Comparison of ENCODE assay signal across 1 cellular context in genomic region chr21:29299906-29300546, GRCh38.
TF ChIP-seq lines count a peak whose summit lies in the region.

No MANE protein-coding gene starts in this region.

TF ChIP-seq in K562, 482 proteins besides CTCF, POLR2A, EP300 and RAD21 (continued from another document and continues in another):
- TF ChIP-seq TFE3 (CRISPR knock-in tag; IDR thresholded peaks at IDR 0.05) = peak; percentile 55; the same call in 1 of the 2 replicates
- TF ChIP-seq U2AF1 (optimal IDR thresholded peaks at IDR 0.05; ENCODE audit: low read depth, low read length) = no peak
- TF ChIP-seq ZBTB2 (IDR thresholded peaks at IDR 0.05) = no peak
- peak in 1 of 2 experiments; percentile 23 for TF ChIP-seq E2F6 (IDR thresholded peaks at IDR 0.05; ENCODE audit: borderline replicate concordance in 1 of 2, extremely low read depth in 1 of 2, insufficient read depth in 1 of 2, insufficient read length in 1 of 2, low read depth in 1 of 2, low read length in 1 of 2, poor library complexity in 1 of 2, severe bottlenecking in 1 of 2)
- peak; percentile 7; the same call in 1 of the 2 replicates for TF ChIP-seq PKNOX1 (IDR thresholded peaks at IDR 0.05)
- peak; percentile 46 for TF ChIP-seq PML (IDR thresholded peaks at IDR 0.05; ENCODE audit: low read length)
- no peak for TF ChIP-seq ZC3H8 (IDR thresholded peaks at IDR 0.05)
- TF ChIP-seq MAFK (IDR thresholded peaks at IDR 0.05; ENCODE audit: low read length) = peak; percentile 93
- peak; percentile 56; the same call in 1 of the 2 replicates for TF ChIP-seq CREB3 (tag; conservative IDR thresholded peaks at IDR 0.05; ENCODE audit: low read depth)
- peak; percentile 63 for TF ChIP-seq CBFA2T2 (conservative IDR thresholded peaks at IDR 0.05)
- TF ChIP-seq NBN (IDR thresholded peaks at IDR 0.05; ENCODE audit: low read depth) = peak; percentile 76
- peak; percentile 76 for TF ChIP-seq NKRF (IDR thresholded peaks at IDR 0.05; ENCODE audit: borderline replicate concordance)
- TF ChIP-seq AFF1 (IDR thresholded peaks at IDR 0.05; ENCODE audit: low read depth in 1 of 2, partially characterized antibody in 2 of 2) = peak in 1 of 2 experiments; percentile 58
- TF ChIP-seq ZNF395 (CRISPR knock-in tag; IDR thresholded peaks at IDR 0.05) = 0 out of 2 replicates have a peak, but pooled peaks have one; percentile 57
- peak; percentile 60 for TF ChIP-seq BRD9 (IDR thresholded peaks at IDR 0.05; ENCODE audit: low read depth, partially characterized antibody)
- peak; percentile 61; the same call in 1 of the 2 replicates for TF ChIP-seq SP1 (CRISPR knock-in tag; IDR thresholded peaks at IDR 0.05)
- TF ChIP-seq PHF21A (IDR thresholded peaks at IDR 0.05; ENCODE audit: borderline replicate concordance, low read depth) = 0 out of 2 replicates have a peak, but pooled peaks have one; percentile 10
- TF ChIP-seq TAF1 (IDR thresholded peaks at IDR 0.05; ENCODE audit: control insufficient read depth, extremely low read depth, insufficient read depth, low read length, severe bottlenecking) = peak; percentile 26
- peak; percentile 79 for TF ChIP-seq ELF1 (tag; IDR thresholded peaks at IDR 0.05)
- no peak for TF ChIP-seq PCBP2 (IDR thresholded peaks at IDR 0.05; ENCODE audit: low read depth, low read length, poor library complexity, severe bottlenecking)
- TF ChIP-seq DACH1 (IDR thresholded peaks at IDR 0.05; ENCODE audit: partially characterized antibody) = peak; percentile 99
- TF ChIP-seq ZNF165 (CRISPR knock-in tag; IDR thresholded peaks at IDR 0.05; ENCODE audit: borderline replicate concordance) = no peak
- 0 out of 2 replicates have a peak, but pooled peaks have one; percentile 5 for TF ChIP-seq THRAP3 (IDR thresholded peaks at IDR 0.05; ENCODE audit: borderline replicate concordance)
- TF ChIP-seq ADNP (tag; IDR thresholded peaks at IDR 0.05) = no peak
- peak; percentile 80 to 83; a peak in 3 of 4 replicates for TF ChIP-seq SIN3A (IDR thresholded peaks at IDR 0.05; ENCODE audit: borderline replicate concordance in 2 of 2, control insufficient read depth in 1 of 2, low read depth in 2 of 2, low read length in 2 of 2)
- peak; percentile 84 for TF ChIP-seq HDAC2 (IDR thresholded peaks at IDR 0.05)
- TF ChIP-seq TCF15 (CRISPR knock-in tag; IDR thresholded peaks at IDR 0.05) = 0 out of 2 replicates have a peak, but pooled peaks have one; percentile 10
- TF ChIP-seq POLR2H (tag; IDR thresholded peaks at IDR 0.05; ENCODE audit: low read depth) = peak; percentile 53; the same call in 1 of the 2 replicates
- TF ChIP-seq MCM3 (IDR thresholded peaks at IDR 0.05) = no peak
- TF ChIP-seq CTBP1 (IDR thresholded peaks at IDR 0.05; ENCODE audit: borderline replicate concordance) = peak; percentile 62; the same call in 1 of the 2 replicates
- TF ChIP-seq ZNF77 (CRISPR knock-in tag; IDR thresholded peaks at IDR 0.05) = no peak
- TF ChIP-seq ZMIZ1 (IDR thresholded peaks at IDR 0.05; ENCODE audit: low read depth in 2 of 2, low read length in 2 of 2) = 0 out of 4 replicates have a peak, but pooled peaks of 1 of the 2 experiments have one; percentile 53
- TF ChIP-seq KDM2B (CRISPR knock-in tag; IDR thresholded peaks at IDR 0.05) = no peak
- TF ChIP-seq MTA3 (IDR thresholded peaks at IDR 0.05; ENCODE audit: borderline replicate concordance) = no peak
- TF ChIP-seq ZNF639 (CRISPR knock-in tag; conservative IDR thresholded peaks at IDR 0.05 in 1 of 2, IDR thresholded peaks at IDR 0.05 in 1 of 2) = peak in 1 of 2 experiments; percentile 74; a peak in 2 of 4 replicates
- 0 out of 2 replicates have a peak, but pooled peaks have one; percentile 7 for TF ChIP-seq GABPB1 (CRISPR knock-in tag; IDR thresholded peaks at IDR 0.05)
- TF ChIP-seq FOXK2 (conservative IDR thresholded peaks at IDR 0.05 in 1 of 2, IDR thresholded peaks at IDR 0.05 in 1 of 2; ENCODE audit: low read depth in 2 of 2) = peak; percentile 67 to 77
- no peak for TF ChIP-seq STAG1 (CRISPR knock-in tag; IDR thresholded peaks at IDR 0.05; ENCODE audit: borderline replicate concordance)
- peak; percentile 59; a peak in 3 of 4 replicates for TF ChIP-seq KDM1A (IDR thresholded peaks at IDR 0.05)
- peak; percentile 98 for TF ChIP-seq C11orf30 (IDR thresholded peaks at IDR 0.05; ENCODE audit: low read depth)
